8 cellular contexts compared by ENCODE assay signal in genomic region chr2:163736433-163737168, GRCh38. TPM values are rescaled to one million over a fixed set of nuclear protein-coding genes. Genes with fewer than 3 reads are reported as not detected.
DNase-seq lines count a peak whose midpoint lies in the region; ATAC-seq and TF ChIP-seq lines count a peak whose summit lies in the region.

No MANE protein-coding gene starts in this region.

- peak overlapping the region; percentile 47 for H3K4me3 ChIP-seq in A673 (ENCODE audit: low read depth, low read length, poor library complexity, severe bottlenecking)
- H3K4me3 ChIP-seq in KMS-11 (IDR thresholded peaks at IDR 0.05; ENCODE audit: insufficient read depth, low read depth, low read length) = no peak overlapping the region
- peak overlapping the region; percentile 78 for H3K4me3 ChIP-seq in iPS-18c (ENCODE audit: insufficient read depth, low read depth, low read length)
- H3K4me3 ChIP-seq in skin epidermis = peak overlapping the region; percentile 43 to 61 (median 50)

- no peak for ATAC-seq in GM21423 (IDR thresholded peaks at IDR 0.05; ENCODE audit: unreplicated experiment)
- ATAC-seq in GM18498 (IDR thresholded peaks at IDR 0.05; ENCODE audit: unreplicated experiment) = no peak

- H3K36me3 ChIP-seq in A673 (ENCODE audit: insufficient read depth, low read length, poor library complexity, severe bottlenecking) (no peaks in the 10 kb centered on the region), KMS-11 (ENCODE audit: insufficient read depth) (no peaks in the 10 kb centered on the region)

- no peak for TF ChIP-seq CTCF in A673 (conservative IDR thresholded peaks at IDR 0.05; ENCODE audit: low read depth, low read length)
- TF ChIP-seq CTCF in KMS-11 (conservative IDR thresholded peaks at IDR 0.05; ENCODE audit: low read depth, low read length) = no peak
- TF ChIP-seq CTCF in MCF 10A (IDR thresholded peaks at IDR 0.05; ENCODE audit: unreplicated experiment) = peak; percentile 8

- peak overlapping the region; percentile 86 for H3K4me3 Mint-ChIP-seq in MCF 10A (ENCODE audit: unreplicated experiment)

- POLR2A ChIA-PET in A673 (lab: Charles Lee; ENCODE audit: low non-redundant PET) = no interaction called here
- POLR2A ChIA-PET in MCF 10A (lab: Yijun Ruan, JAX) = interaction anchor here (0.6 to 3.4 kb wide), 10 partner anchors 9 to 181 kb away, joined by 3 to 29 read pairs (median 4); no protein-coding TSS in a partner anchor

- H3K9me3 ChIP-seq in A673 (ENCODE audit: low read depth, low read length, poor library complexity, severe bottlenecking) (no peaks in the 10 kb centered on the region), iPS-18c (ENCODE audit: control insufficient read depth, insufficient read depth, low read length) (no peaks in the 10 kb centered on the region)

- peak overlapping the region; percentile 33; the same call in 1 of the 2 replicates for H3K4me2 ChIP-seq in KMS-11

- H3K27me3 Mint-ChIP-seq in MCF 10A (ENCODE audit: insufficient read depth, unreplicated experiment) = no peaks in the 10 kb centered on the region

- CTCF ChIA-PET in A673 (lab: Charles Lee) (no interaction called here), MCF 10A (lab: Yijun Ruan, JAX) (interaction anchor here (0.7 to 1.1 kb wide), 5 partner anchors 49 to 567 kb away, joined by 3 read pairs; no protein-coding TSS in a partner anchor)

- peak overlapping the region; percentile 95 for H3K27ac Mint-ChIP-seq in MCF 10A (ENCODE audit: low read depth, unreplicated experiment)

- peaks cover 12% of the 10 kb centered on the region for H3K4me1 Mint-ChIP-seq in MCF 10A (ENCODE audit: insufficient read depth, unreplicated experiment)

- intact Hi-C loops in A673 (cut with micrococcal nuclease; ENCODE audit: unreplicated experiment) (no loop called here), MCF 10A (cut with micrococcal nuclease) (loop anchor here (5.0 to 10.0 kb wide), 2 partner anchors 132 to 141 kb away; no protein-coding TSS in a partner anchor)

- peak overlapping the region; percentile 96 for H2AFZ ChIP-seq in KMS-11 (ENCODE audit: low read depth)

- no TSS peak for BruUV-seq in A673 (replicated peaks; lab: Mats Ljungman, UMichigan)
- BruUV-seq in MCF 10A (replicated peaks; lab: Mats Ljungman, UMichigan) = TSS peak; percentile 44

- H3K79me2 ChIP-seq in KMS-11 (ENCODE audit: insufficient read depth, low read depth) = no peaks in the 10 kb centered on the region

- H3K27me3 ChIP-seq in A673 (replicated peaks; ENCODE audit: insufficient read depth, low read depth, low read length, poor library complexity) (peaks cover 99% of the 10 kb centered on the region), KMS-11 (ENCODE audit: insufficient read depth, low read depth) (no peaks in the 10 kb centered on the region)

- H3K9ac ChIP-seq in KMS-11 = peak overlapping the region; percentile 55; the same call in 1 of the 2 replicates

- H3K4me1 ChIP-seq in A673 (ENCODE audit: insufficient read depth, low read length, poor library complexity, severe bottlenecking) (no peaks in the 10 kb centered on the region), KMS-11 (ENCODE audit: low read depth, poor library complexity, severe bottlenecking) (peaks cover 6% of the 10 kb centered on the region)

- DNase-seq in A673 (ENCODE audit: low spot score) = peak; percentile 9
- DNase-seq in MCF 10A (ENCODE audit: unreplicated experiment) = peak; percentile 39
- no peak for DNase-seq in DMS114 treated with DMSO at 0.1 percent for 48 hours (lab: John Stamatoyannopoulos, UW; ENCODE audit: unreplicated experiment)

- no peaks in the 10 kb centered on the region for H4K20me1 ChIP-seq in KMS-11 (ENCODE audit: insufficient read depth)

- H3K27ac ChIP-seq in A673 (ENCODE audit: low read depth, low read length, poor library complexity, severe bottlenecking) (no peak overlapping the region), KMS-11 (no peak overlapping the region), skin epidermis (peak overlapping the region; percentile 25 to 94 (median 78))

- H3K36me3 Mint-ChIP-seq in MCF 10A (ENCODE audit: insufficient read depth, unreplicated experiment) = peaks cover 10% of the 10 kb centered on the region

- H3K9me3 Mint-ChIP-seq in MCF 10A (ENCODE audit: unreplicated experiment) = no peaks in the 10 kb centered on the region

RNA-seq across cellular contexts. Expression of gene FIGN, which starts 0.8 kb away (rescaled TPM):
- total RNA-seq in A673 (2021) = 0.22 and 0.24 TPM in 2 replicates
- 9.0 and 11.7 TPM in 2 replicates for total RNA-seq in MCF 10A (2022)

Comparison
In these comparisons a context has a peak if more than half of its experiments do, and no peak if none do; other contexts are left out.
1. H3K27ac ChIP-seq: peak in skin epidermis (21 of 21); none in A673 (single experiment) and KMS-11 (single experiment).